Comparison of ENCODE assay signal across 1 cellular context in the genomic region with DNA sequence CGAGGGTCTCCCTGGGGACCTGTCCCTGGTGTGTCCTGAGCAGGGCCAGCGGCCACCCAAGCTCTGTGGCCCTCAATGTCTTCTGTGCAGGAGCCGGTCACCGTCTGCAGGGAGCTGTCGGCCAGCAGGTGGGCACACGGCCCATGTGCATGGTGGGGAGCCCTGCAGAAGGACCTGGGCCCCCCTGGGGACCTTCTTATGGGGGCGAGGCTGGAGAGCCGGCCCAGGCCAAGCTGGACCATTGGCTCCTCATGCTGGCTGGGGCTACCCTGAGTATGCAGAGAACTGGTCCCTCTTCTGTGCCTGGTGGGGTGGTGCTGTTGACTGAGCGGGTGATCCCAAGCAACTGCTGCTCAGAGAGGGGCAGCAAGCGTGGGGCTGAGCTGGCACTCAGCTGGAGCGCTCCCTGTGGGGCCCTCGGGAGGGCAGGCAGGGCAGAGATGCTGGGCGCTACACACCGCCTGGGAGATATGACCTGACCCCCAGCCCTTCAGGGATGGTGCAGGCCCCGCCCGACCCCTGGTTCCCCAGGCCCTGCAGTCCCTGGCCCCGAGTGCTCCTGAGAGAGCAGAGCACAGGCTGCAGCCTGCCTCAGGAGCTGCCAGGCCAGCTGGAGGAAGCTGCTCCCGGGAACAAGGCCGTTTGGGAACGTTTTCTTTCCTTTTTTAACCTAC.
TF ChIP-seq lines count a peak whose summit lies in the region.

No MANE protein-coding gene starts in this region.

TF ChIP-seq in K562, 482 proteins besides CTCF, POLR2A, EP300 and RAD21 (continued from another document):
- TF ChIP-seq, protein P1, sequence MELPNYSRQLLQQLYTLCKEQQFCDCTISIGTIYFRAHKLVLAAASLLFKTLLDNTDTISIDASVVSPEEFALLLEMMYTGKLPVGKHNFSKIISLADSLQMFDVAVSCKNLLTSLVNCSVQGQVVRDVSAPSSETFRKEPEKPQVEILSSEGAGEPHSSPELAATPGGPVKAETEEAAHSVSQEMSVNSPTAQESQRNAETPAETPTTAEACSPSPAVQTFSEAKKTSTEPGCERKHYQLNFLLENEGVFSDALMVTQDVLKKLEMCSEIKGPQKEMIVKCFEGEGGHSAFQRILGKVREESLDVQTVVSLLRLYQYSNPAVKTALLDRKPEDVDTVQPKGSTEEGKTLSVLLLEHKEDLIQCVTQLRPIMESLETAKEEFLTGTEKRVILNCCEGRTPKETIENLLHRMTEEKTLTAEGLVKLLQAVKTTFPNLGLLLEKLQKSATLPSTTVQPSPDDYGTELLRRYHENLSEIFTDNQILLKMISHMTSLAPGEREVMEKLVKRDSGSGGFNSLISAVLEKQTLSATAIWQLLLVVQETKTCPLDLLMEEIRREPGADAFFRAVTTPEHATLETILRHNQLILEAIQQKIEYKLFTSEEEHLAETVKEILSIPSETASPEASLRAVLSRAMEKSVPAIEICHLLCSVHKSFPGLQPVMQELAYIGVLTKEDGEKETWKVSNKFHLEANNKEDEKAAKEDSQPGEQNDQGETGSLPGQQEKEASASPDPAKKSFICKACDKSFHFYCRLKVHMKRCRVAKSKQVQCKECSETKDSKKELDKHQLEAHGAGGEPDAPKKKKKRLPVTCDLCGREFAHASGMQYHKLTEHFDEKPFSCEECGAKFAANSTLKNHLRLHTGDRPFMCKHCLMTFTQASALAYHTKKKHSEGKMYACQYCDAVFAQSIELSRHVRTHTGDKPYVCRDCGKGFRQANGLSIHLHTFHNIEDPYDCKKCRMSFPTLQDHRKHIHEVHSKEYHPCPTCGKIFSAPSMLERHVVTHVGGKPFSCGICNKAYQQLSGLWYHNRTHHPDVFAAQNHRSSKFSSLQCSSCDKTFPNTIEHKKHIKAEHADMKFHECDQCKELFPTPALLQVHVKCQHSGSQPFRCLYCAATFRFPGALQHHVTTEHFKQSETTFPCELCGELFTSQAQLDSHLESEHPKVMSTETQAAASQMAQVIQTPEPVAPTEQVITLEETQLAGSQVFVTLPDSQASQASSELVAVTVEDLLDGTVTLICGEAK (IDR thresholded peaks at IDR 0.05), result no peak
- TF ChIP-seq, protein P1 (CRISPR knock-in tag; IDR thresholded peaks at IDR 0.05), result no peak
- TF ChIP-seq SIX5 (IDR thresholded peaks at IDR 0.05; ENCODE audit: borderline replicate concordance in 1 of 2, insufficient read depth in 1 of 2, low read depth in 1 of 2, low read length in 2 of 2) (no peak), ZNF143 (CRISPR knock-in tag; IDR thresholded peaks at IDR 0.05) (no peak), ZNF644 (tag; IDR thresholded peaks at IDR 0.05; ENCODE audit: low read depth) (no peak), BRF1 (IDR thresholded peaks at IDR 0.05; ENCODE audit: borderline replicate concordance, extremely low read depth, insufficient read length) (no peak), PHB (CRISPR knock-in tag; IDR thresholded peaks at IDR 0.05) (no peak), ZNF408 (CRISPR knock-in tag; IDR thresholded peaks at IDR 0.05; ENCODE audit: low read depth) (no peak), ETS2 (tag; IDR thresholded peaks at IDR 0.05; ENCODE audit: borderline replicate concordance, poor library complexity, severe bottlenecking) (no peak), RHOXF2B (CRISPR knock-in tag; conservative IDR thresholded peaks at IDR 0.05) (no peak), ZNF347 (CRISPR knock-in tag; IDR thresholded peaks at IDR 0.05; ENCODE audit: low read depth) (no peak), CHD2 (IDR thresholded peaks at IDR 0.05; ENCODE audit: low read depth, low read length) (no peak), GABPA (tag; conservative IDR thresholded peaks at IDR 0.05; ENCODE audit: low read depth) (no peak)
- TF ChIP-seq, protein P2, sequence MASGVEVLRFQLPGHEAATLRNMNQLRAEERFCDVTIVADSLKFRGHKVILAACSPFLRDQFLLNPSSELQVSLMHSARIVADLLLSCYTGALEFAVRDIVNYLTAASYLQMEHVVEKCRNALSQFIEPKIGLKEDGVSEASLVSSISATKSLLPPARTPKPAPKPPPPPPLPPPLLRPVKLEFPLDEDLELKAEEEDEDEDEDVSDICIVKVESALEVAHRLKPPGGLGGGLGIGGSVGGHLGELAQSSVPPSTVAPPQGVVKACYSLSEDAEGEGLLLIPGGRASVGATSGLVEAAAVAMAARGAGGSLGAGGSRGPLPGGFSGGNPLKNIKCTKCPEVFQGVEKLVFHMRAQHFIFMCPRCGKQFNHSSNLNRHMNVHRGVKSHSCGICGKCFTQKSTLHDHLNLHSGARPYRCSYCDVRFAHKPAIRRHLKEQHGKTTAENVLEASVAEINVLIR (CRISPR knock-in tag; IDR thresholded peaks at IDR 0.05), result no peak
- TF ChIP-seq, protein P3, sequence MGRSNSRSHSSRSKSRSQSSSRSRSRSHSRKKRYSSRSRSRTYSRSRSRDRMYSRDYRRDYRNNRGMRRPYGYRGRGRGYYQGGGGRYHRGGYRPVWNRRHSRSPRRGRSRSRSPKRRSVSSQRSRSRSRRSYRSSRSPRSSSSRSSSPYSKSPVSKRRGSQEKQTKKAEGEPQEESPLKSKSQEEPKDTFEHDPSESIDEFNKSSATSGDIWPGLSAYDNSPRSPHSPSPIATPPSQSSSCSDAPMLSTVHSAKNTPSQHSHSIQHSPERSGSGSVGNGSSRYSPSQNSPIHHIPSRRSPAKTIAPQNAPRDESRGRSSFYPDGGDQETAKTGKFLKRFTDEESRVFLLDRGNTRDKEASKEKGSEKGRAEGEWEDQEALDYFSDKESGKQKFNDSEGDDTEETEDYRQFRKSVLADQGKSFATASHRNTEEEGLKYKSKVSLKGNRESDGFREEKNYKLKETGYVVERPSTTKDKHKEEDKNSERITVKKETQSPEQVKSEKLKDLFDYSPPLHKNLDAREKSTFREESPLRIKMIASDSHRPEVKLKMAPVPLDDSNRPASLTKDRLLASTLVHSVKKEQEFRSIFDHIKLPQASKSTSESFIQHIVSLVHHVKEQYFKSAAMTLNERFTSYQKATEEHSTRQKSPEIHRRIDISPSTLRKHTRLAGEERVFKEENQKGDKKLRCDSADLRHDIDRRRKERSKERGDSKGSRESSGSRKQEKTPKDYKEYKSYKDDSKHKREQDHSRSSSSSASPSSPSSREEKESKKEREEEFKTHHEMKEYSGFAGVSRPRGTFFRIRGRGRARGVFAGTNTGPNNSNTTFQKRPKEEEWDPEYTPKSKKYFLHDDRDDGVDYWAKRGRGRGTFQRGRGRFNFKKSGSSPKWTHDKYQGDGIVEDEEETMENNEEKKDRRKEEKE (IDR thresholded peaks at IDR 0.05; ENCODE audit: borderline replicate concordance in 1 of 2, control insufficient read depth in 1 of 2, low read depth in 2 of 2, low read length in 1 of 2), result no peak
- TF ChIP-seq, protein P4, sequence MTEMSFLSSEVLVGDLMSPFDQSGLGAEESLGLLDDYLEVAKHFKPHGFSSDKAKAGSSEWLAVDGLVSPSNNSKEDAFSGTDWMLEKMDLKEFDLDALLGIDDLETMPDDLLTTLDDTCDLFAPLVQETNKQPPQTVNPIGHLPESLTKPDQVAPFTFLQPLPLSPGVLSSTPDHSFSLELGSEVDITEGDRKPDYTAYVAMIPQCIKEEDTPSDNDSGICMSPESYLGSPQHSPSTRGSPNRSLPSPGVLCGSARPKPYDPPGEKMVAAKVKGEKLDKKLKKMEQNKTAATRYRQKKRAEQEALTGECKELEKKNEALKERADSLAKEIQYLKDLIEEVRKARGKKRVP (CRISPR knock-in tag; IDR thresholded peaks at IDR 0.05), result no peak
- TF ChIP-seq, protein P5, sequence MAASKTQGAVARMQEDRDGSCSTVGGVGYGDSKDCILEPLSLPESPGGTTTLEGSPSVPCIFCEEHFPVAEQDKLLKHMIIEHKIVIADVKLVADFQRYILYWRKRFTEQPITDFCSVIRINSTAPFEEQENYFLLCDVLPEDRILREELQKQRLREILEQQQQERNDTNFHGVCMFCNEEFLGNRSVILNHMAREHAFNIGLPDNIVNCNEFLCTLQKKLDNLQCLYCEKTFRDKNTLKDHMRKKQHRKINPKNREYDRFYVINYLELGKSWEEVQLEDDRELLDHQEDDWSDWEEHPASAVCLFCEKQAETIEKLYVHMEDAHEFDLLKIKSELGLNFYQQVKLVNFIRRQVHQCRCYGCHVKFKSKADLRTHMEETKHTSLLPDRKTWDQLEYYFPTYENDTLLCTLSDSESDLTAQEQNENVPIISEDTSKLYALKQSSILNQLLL (CRISPR knock-in tag; IDR thresholded peaks at IDR 0.05; ENCODE audit: borderline replicate concordance), result no peak
